In genomic region chr1:10673305-10673704, GRCh38 we compare ENCODE assay signal across 24 cellular contexts.
A peak's percentile ranks its signal among the peaks of the same experiment; 100 is the strongest.
DNase-seq lines count a peak whose midpoint lies in the region; ATAC-seq and TF ChIP-seq lines count a peak whose summit lies in the region.
"Had no signal": no experiment of that assay in that cellular context is flagged by ENCODE, and none has a peak within 500 bp of the region (broad histone marks: within the 10 kb centered on the region; RNA-seq: fewer than 3 reads in every experiment).

No MANE protein-coding gene starts in this region.

- H3K27me3 Mint-ChIP-seq in endodermal cell (ENCODE audit: insufficient read depth) (no peaks in the 10 kb centered on the region), nephron (ENCODE audit: low read depth) (peaks cover 35% of the 10 kb centered on the region)
- H3K27me3 Mint-ChIP-seq: activated naive CD4-positive, alpha-beta T cell treated with anti-CD3 and anti-CD28 coated beads, Interleukin-2, amount 50 U/mL, for 24 hours; CD4-positive, alpha-beta memory T cell had no signal

- TF ChIP-seq CTCF in heart left ventricle (IDR thresholded peaks at IDR 0.05) (no peak), endodermal cell (conservative IDR thresholded peaks at IDR 0.05) (no peak), nephron (IDR thresholded peaks at IDR 0.05; ENCODE audit: unreplicated experiment in 3 of 3) (no peak), transverse colon (IDR thresholded peaks at IDR 0.05) (no peak)

- H3K4me3 ChIP-seq in heart left ventricle (no peak overlapping the region), endodermal cell (ENCODE audit: low read length) (no peak overlapping the region), transverse colon (no peak overlapping the region)
- H3K4me3 ChIP-seq: A549, colonic mucosa, GM23248, lung, tibial artery had no signal

- H3K27ac Mint-ChIP-seq in endodermal cell, result no peak overlapping the region
- H3K27ac Mint-ChIP-seq in nephron, result peak overlapping the region in 2 of 3 experiments; percentile 86 to 88
- H3K27ac Mint-ChIP-seq: activated naive CD4-positive, alpha-beta T cell treated with anti-CD3 and anti-CD28 coated beads, Interleukin-2, amount 50 U/mL, for 24 hours had no signal

- intact Hi-C loops in heart left ventricle (cut with DNase I), result no loop called here
- intact Hi-C loops in Right ventricle myocardium superior (cut with DNase I), result no loop called here
- intact Hi-C loops in transverse colon (cut with DNase I; ENCODE audit: low total_unique reads), result no loop called here

- TF ChIP-seq POLR2A in heart left ventricle (IDR thresholded peaks at IDR 0.05) (no peak), transverse colon (IDR thresholded peaks at IDR 0.05) (no peak)

- WGBS in heart left ventricle, 4 donors, result 62 to 74% (median 71%) methylated on average over 15 of the region's 15 CpGs
- 95 to 100% methylated on average over 6 to 15 of the region's 15 CpGs for WGBS in endodermal cell (ENCODE audit: insufficient coverage in 1 of 2, insufficient read length in 1 of 2), 2 experiments
- WGBS in transverse colon (ENCODE audit: low coverage in 1 of 2), 2 donors, result 83 to 93% methylated on average over 9 to 15 of the region's 15 CpGs

- H3K36me3 ChIP-seq in heart left ventricle (no peaks in the 10 kb centered on the region), endodermal cell (ENCODE audit: control insufficient read depth, insufficient read depth, low read length) (no peaks in the 10 kb centered on the region), transverse colon (no peaks in the 10 kb centered on the region)
- H3K36me3 ChIP-seq: colonic mucosa, neutrophil, tibial artery had no signal

- H3K27me3 ChIP-seq in heart left ventricle, result no peaks in the 10 kb centered on the region
- no peaks in the 10 kb centered on the region for H3K27me3 ChIP-seq in endodermal cell (ENCODE audit: control insufficient read depth, insufficient read depth, low read length, poor library complexity, severe bottlenecking)
- H3K27me3 ChIP-seq in transverse colon, result no peaks in the 10 kb centered on the region
- H3K27me3 ChIP-seq: colonic mucosa, tibial artery had no signal

- H3K27ac ChIP-seq in heart left ventricle, result peak overlapping the region in 10 of 12 donors; percentile 6 to 94 (median 72)
- peak overlapping the region; percentile 63 for H3K27ac ChIP-seq in endodermal cell (ENCODE audit: low read depth, low read length)
- H3K27ac ChIP-seq in transverse colon, result peak overlapping the region; percentile 83 to 95 (median 94)
- H3K27ac ChIP-seq: A549, colonic mucosa, GM23248, neutrophil, tibial artery had no signal

- DNase-seq in heart left ventricle (no peak), Right ventricle myocardium superior (no peak), endodermal cell (no peak), transverse colon (no peak), GM03348 (ENCODE audit: low spot score) (no peak), HT-29 (ENCODE audit: low spot score) (no peak)
- no peak for DNase-seq in activated CD8-positive, alpha-beta memory T cell treated with anti-CD3 and anti-CD28 coated beads for 24 hours
- DNase-seq: activated CD8-positive, alpha-beta memory T cell treated with anti-CD3 and anti-CD28 coated beads, Interleukin-2, amount 50 U/mL, for 48 hours; AML-193; CD4-positive, alpha-beta memory T cell; colonic mucosa; EL; GM23248; NCI-H446 treated with DMSO at 0.1 percent for 48 hours; SIG-M5; stimulated activated naive CD8-positive, alpha-beta T cell treated with anti-CD3 and anti-CD28 coated beads, Interleukin-15, Interleukin-2, amounts not matched to agents 100 U/mL and 50 U/mL, for 24 hours; SW 1271; T-helper 9 cell; tibial artery had no signal

- H3K9ac ChIP-seq in endodermal cell (ENCODE audit: extremely low read depth, low read length, poor library complexity, severe bottlenecking), result no peak overlapping the region
- H3K9ac ChIP-seq: GM23248 had no signal

- no peak for TF ChIP-seq EP300 in transverse colon (IDR thresholded peaks at IDR 0.05; ENCODE audit: low read depth)

- ATAC-seq in heart left ventricle (peak in 1 of 4 donors; percentile 36), Right ventricle myocardium superior (ENCODE audit: poor library complexity) (no peak)
- ATAC-seq: A549; stimulated activated naive CD8-positive, alpha-beta T cell treated with anti-CD3 and anti-CD28 coated beads, Interleukin-15, Interleukin-2, amounts not matched to agents 100 U/mL and 50 U/mL, for 24 hours had no signal

- no peaks in the 10 kb centered on the region for H3K36me3 Mint-ChIP-seq in endodermal cell (ENCODE audit: low read depth)
- no peaks in the 10 kb centered on the region for H3K36me3 Mint-ChIP-seq in nephron (ENCODE audit: low read depth)
- H3K36me3 Mint-ChIP-seq: activated naive CD4-positive, alpha-beta T cell treated with anti-CD3 and anti-CD28 coated beads, Interleukin-2, amount 50 U/mL, for 24 hours; CD4-positive, alpha-beta memory T cell had no signal

- peaks cover 6 to 99% (median 59%) of the 10 kb centered on the region in 12 donors for H3K4me1 ChIP-seq in heart left ventricle
- peaks cover 9% of the 10 kb centered on the region for H3K4me1 ChIP-seq in endodermal cell (ENCODE audit: control insufficient read depth, insufficient read depth, low read length)
- H3K4me1 ChIP-seq in transverse colon, result peaks cover 59 to 96% (median 73%) of the 10 kb centered on the region in 4 donors
- H3K4me1 ChIP-seq: A549 had no signal

- in situ Hi-C loops in transverse colon (cut with MboI; ENCODE audit: low pct_ligation_motif_present in 1 of 4, low pct_unique_long_range_greater_than_20kb in 1 of 4, low sequenced_read_pairs in 3 of 4), result no loop called here

- H3K4me3 Mint-ChIP-seq in endodermal cell (no peak overlapping the region), nephron (peak overlapping the region in 2 of 3 experiments; percentile 51 to 66)
- H3K4me3 Mint-ChIP-seq: activated naive CD4-positive, alpha-beta T cell treated with anti-CD3 and anti-CD28 coated beads, Interleukin-2, amount 50 U/mL, for 24 hours; CD4-positive, alpha-beta memory T cell had no signal

- no peaks in the 10 kb centered on the region for H3K9me3 ChIP-seq in heart left ventricle
- no peaks in the 10 kb centered on the region for H3K9me3 ChIP-seq in endodermal cell (ENCODE audit: control insufficient read depth, low read length)
- no peaks in the 10 kb centered on the region for H3K9me3 ChIP-seq in transverse colon
- H3K9me3 ChIP-seq: A549, colonic mucosa, neutrophil, tibial artery had no signal

- peaks cover 14% of the 10 kb centered on the region for H3K4me1 Mint-ChIP-seq in endodermal cell
- peaks cover 74% of the 10 kb centered on the region for H3K4me1 Mint-ChIP-seq in nephron
- H3K4me1 Mint-ChIP-seq: activated naive CD4-positive, alpha-beta T cell treated with anti-CD3 and anti-CD28 coated beads, Interleukin-2, amount 50 U/mL, for 24 hours had no signal

- H3K9me3 Mint-ChIP-seq in endodermal cell (no peaks in the 10 kb centered on the region), nephron (no peaks in the 10 kb centered on the region)
- H3K9me3 Mint-ChIP-seq: activated naive CD4-positive, alpha-beta T cell treated with anti-CD3 and anti-CD28 coated beads, Interleukin-2, amount 50 U/mL, for 24 hours; CD4-positive, alpha-beta memory T cell had no signal
